In the genomic region with DNA sequence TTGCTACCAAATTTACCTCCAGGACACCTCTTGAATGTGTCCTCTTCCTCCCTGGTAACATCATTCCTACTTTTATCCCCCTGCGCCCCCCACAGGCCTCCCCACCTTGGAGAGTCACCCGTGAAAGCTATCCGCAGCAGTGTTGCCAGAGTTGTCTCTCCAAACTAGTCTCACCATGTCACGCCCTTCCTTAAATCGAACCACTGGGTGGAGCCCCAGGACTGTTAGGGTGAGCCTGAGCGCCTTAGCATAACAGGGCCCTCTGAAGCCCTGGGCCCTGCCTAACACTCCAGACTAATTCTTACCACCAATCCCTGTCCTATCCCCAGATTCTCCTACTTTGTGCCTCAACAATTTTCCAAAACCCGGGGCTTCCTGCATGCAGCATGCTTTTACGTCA, we compare ENCODE assay signal across 15 cellular contexts. TPM values are rescaled to one million over a fixed set of nuclear protein-coding genes. Genes with fewer than 3 reads are reported as not detected.
DNase-seq lines count a peak whose midpoint lies in the region; TF ChIP-seq lines count a peak whose summit lies in the region.
"Had no signal": no experiment of that assay in that cellular context is flagged by ENCODE, and none has a peak within 500 bp of the region (broad histone marks: within the 10 kb centered on the region; RNA-seq: fewer than 3 reads in every experiment).

No MANE protein-coding gene starts in this region.

- H3K4ac ChIP-seq in mesendoderm (ENCODE audit: low read depth, low read length), result no peak overlapping the region

- H3K4me3 ChIP-seq in Loucy (ENCODE audit: low read length, poor library complexity, severe bottlenecking) (no peak overlapping the region), WERI-Rb-1 (ENCODE audit: low read depth, low read length) (no peak overlapping the region), mesendoderm (ENCODE audit: low read length) (no peak overlapping the region), MM.1S (ENCODE audit: low read length) (no peak overlapping the region)
- H3K4me3 ChIP-seq: SK-N-MC, upper lobe of right lung had no signal

- no peaks in the 10 kb centered on the region for H3K9me3 ChIP-seq in Loucy (ENCODE audit: insufficient read depth, low read depth, low read length)
- H3K9me3 ChIP-seq in WERI-Rb-1 (ENCODE audit: severe bottlenecking), result no peaks in the 10 kb centered on the region
- no peaks in the 10 kb centered on the region for H3K9me3 ChIP-seq in MM.1S (replicated peaks; ENCODE audit: insufficient read depth, low read length)
- H3K9me3 ChIP-seq: upper lobe of right lung had no signal

- no peaks in the 10 kb centered on the region for H3F3A ChIP-seq in Loucy (ENCODE audit: low read depth)
- no peaks in the 10 kb centered on the region for H3F3A ChIP-seq in MM.1S (ENCODE audit: insufficient read depth, low read length)

- no peak overlapping the region for H4K8ac ChIP-seq in mesendoderm (ENCODE audit: low read depth, low read length)

- peak overlapping the region; percentile 17 for H3K56ac ChIP-seq in mesendoderm (ENCODE audit: low read length)

- in situ Hi-C loops in ACHN (cut with HindIII; ENCODE audit: low pct_ligation_motif_present, low pct_unique_long_range_greater_than_20kb, low sequenced_read_pairs), result no loop called here

- no peak overlapping the region for H2BK120ac ChIP-seq in mesendoderm (ENCODE audit: low read depth, low read length)

- peak; percentile 13 for DNase-seq in NCI-H82 (lab: John Stamatoyannopoulos, UW)
- no peak for DNase-seq in NCI-H82 treated with DMSO at 0.1 percent for 48 hours (lab: John Stamatoyannopoulos, UW; ENCODE audit: unreplicated experiment)
- peak; percentile 55 for DNase-seq in WERI-Rb-1
- DNase-seq in mesendoderm, result peak; percentile 70
- no peak for DNase-seq in MM.1S
- DNase-seq in ACHN, result no peak
- no peak for DNase-seq in GF-D8 (lab: John Stamatoyannopoulos, UW)
- DNase-seq: activated CD4-positive, alpha-beta T cell treated with anti-CD3 and anti-CD28 coated beads, Interleukin-2, amount 10 ng/mL, durations not matched to agents 24 days and 14 days; anterior cingulate cortex; left colon; NCI-H345; upper lobe of right lung had no signal

- H3K36me3 ChIP-seq in Loucy (ENCODE audit: insufficient read depth, low read length) (no peaks in the 10 kb centered on the region), WERI-Rb-1 (no peaks in the 10 kb centered on the region), mesendoderm (ENCODE audit: control insufficient read depth, insufficient read depth, low read length) (no peaks in the 10 kb centered on the region), MM.1S (replicated peaks; ENCODE audit: insufficient read depth, low read length) (no peaks in the 10 kb centered on the region)
- H3K36me3 ChIP-seq: upper lobe of right lung had no signal

- H3K27me3 ChIP-seq in Loucy (ENCODE audit: insufficient read depth, low read length, poor library complexity, severe bottlenecking) (no peaks in the 10 kb centered on the region), WERI-Rb-1 (ENCODE audit: insufficient read depth, low read depth, severe bottlenecking) (no peaks in the 10 kb centered on the region), mesendoderm (ENCODE audit: insufficient read depth, low read length, poor library complexity) (no peaks in the 10 kb centered on the region), MM.1S (replicated peaks; ENCODE audit: insufficient read depth, low read length) (no peaks in the 10 kb centered on the region)
- H3K27me3 ChIP-seq: upper lobe of right lung had no signal

- H3K4me1 ChIP-seq in Loucy (ENCODE audit: insufficient read depth, low read length, poor library complexity, severe bottlenecking) (no peaks in the 10 kb centered on the region), mesendoderm (ENCODE audit: control insufficient read depth, low read depth, low read length) (no peaks in the 10 kb centered on the region), MM.1S (ENCODE audit: low read length) (no peaks in the 10 kb centered on the region)
- H3K4me1 ChIP-seq: upper lobe of right lung had no signal

- H2BK15ac ChIP-seq in mesendoderm (replicated peaks; ENCODE audit: low read depth), result no peak overlapping the region

- no peak overlapping the region for H4K5ac ChIP-seq in mesendoderm (ENCODE audit: low read length)

- H2BK5ac ChIP-seq in mesendoderm (ENCODE audit: low read length), result no peak overlapping the region

- TF ChIP-seq CTCF in Loucy (conservative IDR thresholded peaks at IDR 0.05; ENCODE audit: low read length) (peak; percentile 26; the same call in 1 of the 2 replicates), WERI-Rb-1 (IDR thresholded peaks at IDR 0.05; ENCODE audit: low read depth, low read length) (peak; percentile 41), MM.1S (IDR thresholded peaks at IDR 0.05; ENCODE audit: low read length) (no peak)

- no peak overlapping the region for H3K18ac ChIP-seq in mesendoderm (ENCODE audit: low read length)

- H3K79me1 ChIP-seq in mesendoderm (ENCODE audit: low read length), result no peaks in the 10 kb centered on the region

- no peak overlapping the region for H2AK5ac ChIP-seq in mesendoderm (ENCODE audit: low read length)

- H3K9me2 ChIP-seq in Loucy (replicated peaks; ENCODE audit: low read depth, low read length) (no peaks in the 10 kb centered on the region), MM.1S (replicated peaks; ENCODE audit: insufficient read depth, low read length) (no peaks in the 10 kb centered on the region)

- H4K20me1 ChIP-seq in Loucy (ENCODE audit: insufficient read depth, low read length, poor library complexity, severe bottlenecking) (no peaks in the 10 kb centered on the region), MM.1S (ENCODE audit: insufficient read depth, low read length) (no peaks in the 10 kb centered on the region)

- WGBS in mesendoderm (ENCODE audit: extremely low coverage, insufficient coverage, low lambda C conversion rate), result no CpG with 5 or more reads among the region's 8 CpGs

- H3K23ac ChIP-seq in mesendoderm (ENCODE audit: low read length), result no peak overlapping the region

- H3K79me2 ChIP-seq in Loucy (ENCODE audit: insufficient read depth, low read length), result no peaks in the 10 kb centered on the region
- no peaks in the 10 kb centered on the region for H3K79me2 ChIP-seq in mesendoderm (ENCODE audit: control insufficient read depth, insufficient read depth, low read length)
- H3K79me2 ChIP-seq in MM.1S (ENCODE audit: low read length), result no peaks in the 10 kb centered on the region

- H2AFZ ChIP-seq in Loucy (ENCODE audit: low read length) (no peak overlapping the region), MM.1S (ENCODE audit: low read length) (no peak overlapping the region)

- H3K4me2 ChIP-seq in Loucy (ENCODE audit: low read depth, low read length, poor library complexity, severe bottlenecking) (no peak overlapping the region), mesendoderm (ENCODE audit: low read length) (no peak overlapping the region), MM.1S (ENCODE audit: low read depth, low read length) (no peak overlapping the region)
- H3K4me2 ChIP-seq: KMS-11 had no signal

- H3K27ac ChIP-seq in WERI-Rb-1 (no peak overlapping the region), mesendoderm (ENCODE audit: low read depth, low read length) (no peak overlapping the region), MM.1S (ENCODE audit: low read length) (no peak overlapping the region)
- H3K27ac ChIP-seq: KMS-11, SK-N-MC, upper lobe of right lung had no signal

- H3K9ac ChIP-seq in Loucy (ENCODE audit: low read depth, low read length, poor library complexity, severe bottlenecking) (no peak overlapping the region), mesendoderm (ENCODE audit: low read length) (no peak overlapping the region), MM.1S (ENCODE audit: low read length) (no peak overlapping the region)
- H3K9ac ChIP-seq: KMS-11 had no signal

RNA-seq across cellular contexts. Expression of a gene that starts 35.0 kb away (rescaled TPM):
- not detected for polyA plus RNA-seq in mesendoderm (2013, experiment 1 of 2)
- not detected for polyA plus RNA-seq in mesendoderm (2013, experiment 2 of 2)

RNA-seq across cellular contexts. Expression of a gene that starts 57.0 kb away (rescaled TPM):
- not detected for polyA plus RNA-seq in mesendoderm (2013, experiment 1 of 2)
- polyA plus RNA-seq in mesendoderm (2013, experiment 2 of 2), result not detected

Comparison
In these comparisons a context has a peak if more than half of its experiments do, and no peak if none do; other contexts are left out.
1. DNase-seq: peak in NCI-H82 (single experiment), WERI-Rb-1 (single experiment) and mesendoderm (single experiment); none in NCI-H82 treated with DMSO at 0.1 percent for 48 hours (single experiment), MM.1S (single experiment), ACHN (single experiment) and GF-D8 (single experiment).